Comparison of ENCODE assay signal across 12 cellular contexts in genomic region chr11:2792376-2793250, GRCh38.
DNase-seq lines count a peak whose midpoint lies in the region; ATAC-seq, FAIRE-seq and TF ChIP-seq lines count a peak whose summit lies in the region.
"Had no signal": no experiment of that assay in that cellular context is flagged by ENCODE, and none has a peak within 500 bp of the region (broad histone marks: within the 10 kb centered on the region; RNA-seq: fewer than 3 reads in every experiment).

No MANE protein-coding gene starts in this region.

- peak; percentile 0 for DNase-seq in stimulated activated CD4-positive, alpha-beta T cell treated with anti-CD3 and anti-CD28 coated beads, Interleukin-4, amount 100 ng/mL, for 1 hour
- no peak for DNase-seq in stimulated activated CD4-positive, alpha-beta T cell treated with anti-CD3 and anti-CD28 coated beads, Interleukin-4, amount 100 ng/mL, for 24 hours
- no peak for DNase-seq in effector memory CD8-positive, alpha-beta T cell
- DNase-seq in natural killer cell: no peak
- peak; percentile 46 to 59 for DNase-seq in aorta
- no peak for DNase-seq in NCI-H510A treated with DMSO at 0.1 percent for 48 hours (lab: John Stamatoyannopoulos, UW)
- DNase-seq in HTR-8/SVneo (ENCODE audit: insufficient read length, low spot score): no peak
- DNase-seq in AG08396 (ENCODE audit: low spot score): no peak
- DNase-seq: AML-193, hippocampal formation, NCI-H1417 had no signal

- no peaks in the 10 kb centered on the region for H3K36me3 ChIP-seq in aorta (ENCODE audit: control insufficient read depth in 1 of 2, insufficient read depth in 2 of 2, low read length in 1 of 2)

- no peaks in the 10 kb centered on the region for H3K9me3 Mint-ChIP-seq in effector memory CD8-positive, alpha-beta T cell
- no peaks in the 10 kb centered on the region for H3K9me3 Mint-ChIP-seq in natural killer cell

- ATAC-seq in effector memory CD8-positive, alpha-beta T cell (replicated peaks): no peak
- ATAC-seq in natural killer cell: no peak
- ATAC-seq in aorta (ENCODE audit: low FRiP score): no peak

- H3K9me3 ChIP-seq in aorta (ENCODE audit: control insufficient read depth, low read length): no peaks in the 10 kb centered on the region

- H3K4me3 Mint-ChIP-seq in effector memory CD8-positive, alpha-beta T cell: peak overlapping the region; percentile 69 to 77
- H3K4me3 Mint-ChIP-seq in natural killer cell: peak overlapping the region; percentile 78

- peaks cover 4% of the 10 kb centered on the region for H3K36me3 Mint-ChIP-seq in effector memory CD8-positive, alpha-beta T cell (ENCODE audit: insufficient read depth)
- H3K36me3 Mint-ChIP-seq in natural killer cell: no peaks in the 10 kb centered on the region

- H3K4me1 ChIP-seq in aorta (ENCODE audit: control insufficient read depth in 1 of 2, insufficient read depth in 2 of 2, low read length in 2 of 2): no peaks in the 10 kb centered on the region

- peaks cover 17 to 35% of the 10 kb centered on the region in 2 donors for H3K27me3 Mint-ChIP-seq in effector memory CD8-positive, alpha-beta T cell
- peaks cover 13 to 23% of the 10 kb centered on the region in 2 donors for H3K27me3 Mint-ChIP-seq in natural killer cell (ENCODE audit: low read depth in 2 of 2)

- WGBS in aorta, 2 donors: 95 to 97% methylated on average over 24 to 28 of the region's 28 CpGs

- intact Hi-C loops in natural killer cell (cut with micrococcal nuclease): no loop called here
- intact Hi-C loops in aorta (cut with DNase I): loop anchor here in 1 of 2 donors (5.0 kb wide), 1 partner anchor 35 kb away; no protein-coding TSS in a partner anchor

- no peak for TF ChIP-seq CTCF in natural killer cell (IDR thresholded peaks at IDR 0.05)

- FAIRE-seq in HTR-8/SVneo (lab: Jason Lieb, UNC): no peak
- FAIRE-seq: TTC549 had no signal

- H3K4me3 ChIP-seq in aorta (ENCODE audit: low read length in 2 of 2): no peak overlapping the region

- no peak overlapping the region for H3K27ac ChIP-seq in aorta (ENCODE audit: low read depth in 1 of 2, low read length in 2 of 2)

- peak overlapping the region in 1 of 2 donors; percentile 27 for H3K27ac Mint-ChIP-seq in effector memory CD8-positive, alpha-beta T cell
- H3K27ac Mint-ChIP-seq in natural killer cell: peak overlapping the region in 1 of 2 donors; percentile 73

- H3K27me3 ChIP-seq in aorta (ENCODE audit: control insufficient read depth in 1 of 2, insufficient read depth in 2 of 2, low read length in 1 of 2): no peaks in the 10 kb centered on the region

- peaks cover 0 to 6% of the 10 kb centered on the region in 2 donors for H3K4me1 Mint-ChIP-seq in effector memory CD8-positive, alpha-beta T cell (ENCODE audit: low read depth in 2 of 2)
- peaks cover 0 to 6% of the 10 kb centered on the region in 2 donors for H3K4me1 Mint-ChIP-seq in natural killer cell

Comparison
In these comparisons a context has a peak if more than half of its experiments do, and no peak if none do; other contexts are left out.
1. DNase-seq: peak in stimulated activated CD4-positive, alpha-beta T cell treated with anti-CD3 and anti-CD28 coated beads, Interleukin-4, amount 100 ng/mL, for 1 hour (single experiment) and aorta (2 of 2); none in stimulated activated CD4-positive, alpha-beta T cell treated with anti-CD3 and anti-CD28 coated beads, Interleukin-4, amount 100 ng/mL, for 24 hours (single experiment), effector memory CD8-positive, alpha-beta T cell (0 of 3), natural killer cell (single experiment), NCI-H510A treated with DMSO at 0.1 percent for 48 hours (single experiment), HTR-8/SVneo (single experiment) and AG08396 (single experiment).